Comparison of ENCODE assay signal across 8 cellular contexts in genomic region chr1:183070923-183071618, GRCh38. TPM values are rescaled to one million over a fixed set of nuclear protein-coding genes. Genes with fewer than 3 reads are reported as not detected.
DNase-seq lines count a peak whose midpoint lies in the region; ATAC-seq lines count a peak whose summit lies in the region.

No MANE protein-coding gene starts in this region.

- H3K4me1 Mint-ChIP-seq in CD8-positive, alpha-beta memory T cell, result no peaks in the 10 kb centered on the region

- peak overlapping the region in 1 of 5 donors; percentile 9 for H3K9ac ChIP-seq in subcutaneous abdominal adipose tissue (ENCODE audit: low read length in 5 of 5)

- no peaks in the 10 kb centered on the region for H3K36me3 Mint-ChIP-seq in CD8-positive, alpha-beta memory T cell

- POLR2A ChIA-PET in CD8-positive, alpha-beta memory T cell (lab: Charles Lee), result no interaction called here

- H3K27ac Mint-ChIP-seq in CD8-positive, alpha-beta memory T cell, result no peak overlapping the region

- H3K9me3 Mint-ChIP-seq in CD8-positive, alpha-beta memory T cell, result peaks cover 0 to 3% (median 0%) of the 10 kb centered on the region in 5 donors

- peak; percentile 87 for ATAC-seq in GM21529 (IDR thresholded peaks at IDR 0.05; ENCODE audit: unreplicated experiment)

- H3K36me3 ChIP-seq in subcutaneous abdominal adipose tissue (ENCODE audit: control insufficient read depth in 5 of 5, insufficient read depth in 5 of 5, low read length in 5 of 5), result no peaks in the 10 kb centered on the region
- no peaks in the 10 kb centered on the region for H3K36me3 ChIP-seq in CD8-positive, alpha-beta memory T cell (ENCODE audit: insufficient read depth, low read length)

- no peak overlapping the region for H3K4me3 Mint-ChIP-seq in CD8-positive, alpha-beta memory T cell

- CTCF ChIA-PET in CD8-positive, alpha-beta memory T cell (lab: Charles Lee), result no interaction called here

- DNase-seq in GM04503 (ENCODE audit: low read depth) (peak; percentile 95), HS-27A (ENCODE audit: low read depth) (peak; percentile 41), dermis blood vessel endothelial cell (peak; percentile 85), hippocampal formation (lab: John Stamatoyannopoulos, UW) (no peak), UCSD-AML1 (lab: John Stamatoyannopoulos, UW; ENCODE audit: unreplicated experiment) (no peak)
- DNase-seq in CD8-positive, alpha-beta memory T cell, result no peak

- no peaks in the 10 kb centered on the region for H3K9me3 ChIP-seq in subcutaneous abdominal adipose tissue (ENCODE audit: control insufficient read depth in 5 of 5, low read length in 5 of 5)
- H3K9me3 ChIP-seq in CD8-positive, alpha-beta memory T cell (ENCODE audit: low read length), result no peaks in the 10 kb centered on the region

- H3K27me3 Mint-ChIP-seq in CD8-positive, alpha-beta memory T cell, result peaks cover 0 to 11% of the 10 kb centered on the region in 2 donors

- H3K27ac ChIP-seq in subcutaneous abdominal adipose tissue (ENCODE audit: low read depth, low read length), result peak overlapping the region; percentile 75
- no peak overlapping the region for H3K27ac ChIP-seq in CD8-positive, alpha-beta memory T cell (ENCODE audit: low read depth, low read length)

- peaks cover 0 to 51% (median 36%) of the 10 kb centered on the region in 5 donors for H3K4me1 ChIP-seq in subcutaneous abdominal adipose tissue (ENCODE audit: control insufficient read depth in 5 of 5, insufficient read depth in 5 of 5, low read length in 5 of 5)
- no peaks in the 10 kb centered on the region for H3K4me1 ChIP-seq in CD8-positive, alpha-beta memory T cell (ENCODE audit: insufficient read depth, low read length)

- no peak overlapping the region for H3K4me3 ChIP-seq in subcutaneous abdominal adipose tissue (ENCODE audit: low read depth in 1 of 5, low read length in 5 of 5)
- no peak overlapping the region for H3K4me3 ChIP-seq in CD8-positive, alpha-beta memory T cell (ENCODE audit: low read length)

- no peaks in the 10 kb centered on the region for H3K27me3 ChIP-seq in subcutaneous abdominal adipose tissue (ENCODE audit: control insufficient read depth in 5 of 5, insufficient read depth in 4 of 5, low read length in 5 of 5)
- H3K27me3 ChIP-seq in CD8-positive, alpha-beta memory T cell (ENCODE audit: insufficient read depth, low read length, poor library complexity, severe bottlenecking), result no peaks in the 10 kb centered on the region

RNA-seq across cellular contexts. Expression of gene LAMC1, which starts 47.9 kb away (rescaled TPM):
- total RNA-seq in dermis blood vessel endothelial cell, result 586 and 802 TPM in 2 replicates
- total RNA-seq in CD8-positive, alpha-beta memory T cell, result under 1 TPM; 0.33 to 0.58 TPM
- not detected for polyA plus RNA-seq in CD8-positive, alpha-beta memory T cell

Comparison
In these comparisons a context has a peak if more than half of its experiments do, and no peak if none do; other contexts are left out.
1. DNase-seq: peak in GM04503 (single experiment), HS-27A (single experiment) and dermis blood vessel endothelial cell (single experiment); none in hippocampal formation (0 of 2), CD8-positive, alpha-beta memory T cell (0 of 5) and UCSD-AML1 (single experiment).
2. RNA of gene LAMC1, which starts 47.9 kb away (total RNA-seq): 586 to 802 TPM in dermis blood vessel endothelial cell; 0.33 to 0.58 TPM in CD8-positive, alpha-beta memory T cell; every median in the first group is over 100 times any median in the second.